1 cellular context compared by ENCODE assay signal in genomic region chr19:53102186-53102585, GRCh38.
TF ChIP-seq lines count a peak whose summit lies in the region.

No MANE protein-coding gene starts in this region.

TF ChIP-seq in liver, 16 proteins besides CTCF, POLR2A, EP300 and RAD21 (continued from another document):
- TF ChIP-seq ZBTB33 (IDR thresholded peaks at IDR 0.05), result no peak
